Comparison of ENCODE assay signal across 1 cellular context in the genomic region with DNA sequence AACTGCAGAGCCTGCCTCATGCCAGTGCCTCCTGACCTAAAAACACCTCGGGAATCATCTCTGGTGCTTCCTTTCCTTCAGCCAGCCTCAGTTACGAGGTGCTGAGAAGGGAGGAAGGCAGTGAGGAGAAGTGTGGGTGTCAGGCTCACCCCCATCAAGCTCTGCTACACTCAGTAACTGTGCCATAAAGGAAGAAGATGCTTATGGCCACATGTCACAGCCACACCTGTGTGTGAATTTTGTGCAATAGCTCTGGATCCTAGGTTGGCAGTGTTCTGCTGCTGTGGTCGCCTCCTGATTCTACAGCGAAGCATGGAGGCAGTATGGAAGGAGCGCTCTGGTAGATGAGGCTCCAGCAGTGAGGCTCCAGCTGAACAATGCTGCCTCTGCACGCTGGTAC. TPM values are rescaled to one million over a fixed set of nuclear protein-coding genes. Genes with fewer than 3 reads are reported as not detected.
"Had no signal": no experiment of that assay in that cellular context is flagged by ENCODE, and none has a peak within 500 bp of the region (broad histone marks: within the 10 kb centered on the region; RNA-seq: fewer than 3 reads in every experiment).

No MANE protein-coding gene starts in this region.

RNA-seq across cellular contexts. Expression of gene LRRC61, which starts 34.3 kb away (rescaled TPM):
- total RNA-seq: G401 had no signal
